8 cellular contexts compared by ENCODE assay signal in the genomic region with DNA sequence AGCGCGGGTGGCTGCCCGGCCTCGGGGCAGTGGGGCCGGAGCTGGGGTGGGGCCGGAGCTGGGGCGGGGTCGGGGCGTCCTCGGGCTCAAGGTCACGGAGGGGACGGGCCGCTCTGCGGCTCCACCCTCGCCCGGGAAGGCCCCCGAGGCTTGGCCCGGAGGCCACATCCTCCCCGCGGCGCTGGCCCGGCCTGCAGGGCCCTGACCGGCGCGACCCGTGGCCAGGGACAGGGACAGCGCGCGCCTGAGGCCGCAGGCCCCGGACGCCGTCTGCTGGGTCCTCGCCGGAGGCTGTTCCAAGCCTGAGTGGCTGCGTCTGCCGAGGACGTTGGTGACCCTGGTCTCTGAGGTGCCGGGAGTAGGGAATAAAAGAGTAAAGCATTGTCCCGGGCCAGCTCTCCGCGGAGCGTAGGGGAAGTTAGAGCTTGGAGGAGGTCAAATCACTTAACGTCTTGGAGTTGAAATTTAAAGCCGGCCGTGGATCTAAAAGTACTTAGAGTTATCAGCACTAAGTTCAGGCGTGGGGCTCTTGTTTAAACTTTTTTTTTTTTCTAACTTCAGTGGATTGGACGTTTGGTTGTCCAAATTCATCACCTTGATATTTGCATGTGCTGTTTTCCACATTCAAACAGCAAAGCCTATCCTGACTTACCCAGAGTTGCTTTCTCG. TPM values are rescaled to one million over a fixed set of nuclear protein-coding genes. Genes with fewer than 3 reads are reported as not detected.
DNase-seq lines count a peak whose midpoint lies in the region; ATAC-seq, FAIRE-seq and TF ChIP-seq lines count a peak whose summit lies in the region.

No MANE protein-coding gene starts in this region.

- no peaks in the 10 kb centered on the region for H3K9me3 ChIP-seq in small intestine (ENCODE audit: control insufficient read depth, low read depth)

- H3K27ac ChIP-seq in brain microvascular endothelial cell (peak overlapping the region; percentile 71), small intestine (ENCODE audit: low read depth in 1 of 2, low read length in 1 of 2) (peak overlapping the region; percentile 96 to 98)

- no peaks in the 10 kb centered on the region for H3K4me1 ChIP-seq in small intestine (ENCODE audit: control insufficient read depth in 2 of 2, insufficient read depth in 1 of 2, low read depth in 1 of 2, low read length in 1 of 2)

- CTCF ChIA-PET in T-cell (lab: Charles Lee) = interaction anchor here (0.7 to 1.2 kb wide), 3 partner anchors 64 to 565 kb away, joined by 3 to 4 read pairs (median 3); a partner anchor contains a TSS

- DNase-seq in GF-D8 (lab: John Stamatoyannopoulos, UW) (peak; percentile 52), HuH-7 (ENCODE audit: low spot score) (peak; percentile 93), T-cell (peak in 21 of 34 experiments; percentile 1 to 41 (median 16)), brain microvascular endothelial cell (peak; percentile 28), iPS-NIHi7 (ENCODE audit: extremely low spot score) (peak; percentile 83), small intestine (peak; percentile 84), OCI-M2 (lab: John Stamatoyannopoulos, UW; ENCODE audit: unreplicated experiment) (no peak)

- H3K36me3 ChIP-seq in brain microvascular endothelial cell (replicated peaks) (no peaks in the 10 kb centered on the region), small intestine (ENCODE audit: control insufficient read depth in 2 of 2, insufficient read depth in 2 of 2, low read length in 2 of 2) (no peaks in the 10 kb centered on the region)

- H3K27me3 ChIP-seq in brain microvascular endothelial cell (replicated peaks) (no peaks in the 10 kb centered on the region), small intestine (ENCODE audit: control insufficient read depth in 2 of 2, insufficient read depth in 2 of 2, low read length in 2 of 2) (no peaks in the 10 kb centered on the region)

- FAIRE-seq in small intestine (lab: Jason Lieb, UNC) = no peak

- ATAC-seq in GM21529 (IDR thresholded peaks at IDR 0.05; ENCODE audit: unreplicated experiment) (peak; percentile 77), T-cell (replicated peaks in 1 of 4) (peak in 3 of 4 experiments; percentile 51 to 68 (median 59))

- H3K36me3 Mint-ChIP-seq in T-cell = peaks cover 9% of the 10 kb centered on the region

- no peaks in the 10 kb centered on the region for H3K27me3 Mint-ChIP-seq in T-cell

- TF ChIP-seq CTCF in brain microvascular endothelial cell (IDR thresholded peaks at IDR 0.05; ENCODE audit: low read depth, low read length, missing control alignments) = no peak

- peak overlapping the region; percentile 85 to 92 for H3K27ac Mint-ChIP-seq in T-cell

- H3K4me3 Mint-ChIP-seq in T-cell = peak overlapping the region; percentile 74 to 85 (median 84)

- in situ Hi-C loops in brain microvascular endothelial cell (cut with HindIII; ENCODE audit: low pct_ligation_motif_present, low sequenced_read_pairs) = no loop called here

- no peaks in the 10 kb centered on the region for H3K9me3 Mint-ChIP-seq in T-cell

- 1% methylated on average over 30 to 49 of the region's 49 CpGs for WGBS in small intestine, 3 donors

- peak overlapping the region; percentile 76 for H3K4me3 ChIP-seq in brain microvascular endothelial cell (ENCODE audit: low read depth, low read length)
- peak overlapping the region; percentile 65 to 75 for H3K4me3 ChIP-seq in small intestine (ENCODE audit: low read depth in 1 of 2, low read length in 2 of 2)

- POLR2A ChIA-PET in T-cell (lab: Charles Lee) = interaction anchor here in 1 of 2 donors (0.6 kb wide), 1 partner anchor 9 kb away, joined by 4 read pairs; no protein-coding TSS in a partner anchor

- peaks cover 45 to 48% (median 45%) of the 10 kb centered on the region in 3 donors for H3K4me1 Mint-ChIP-seq in T-cell

RNA-seq across cellular contexts. Expression of a gene that starts 0.6 kb away (rescaled TPM):
- 10 to 100 TPM; 24.1 to 38.6 (median 28.4) TPM for total RNA-seq in T-cell
- 10 to 100 TPM; 28.2 to 42.7 (median 39.1) TPM for polyA plus RNA-seq in small intestine

RNA-seq across cellular contexts. Expression of a gene that starts 13.3 kb away (rescaled TPM):
- total RNA-seq in T-cell = 10 to 100 TPM in 4 of 5 donors, 1 to 10 TPM in 1; 7.8 to 12.2 (median 11.1) TPM
- polyA plus RNA-seq in small intestine = 10 to 100 TPM; 11.3 to 14.9 (median 12.5) TPM
